Comparison of ENCODE assay signal across 8 cellular contexts in the genomic region with DNA sequence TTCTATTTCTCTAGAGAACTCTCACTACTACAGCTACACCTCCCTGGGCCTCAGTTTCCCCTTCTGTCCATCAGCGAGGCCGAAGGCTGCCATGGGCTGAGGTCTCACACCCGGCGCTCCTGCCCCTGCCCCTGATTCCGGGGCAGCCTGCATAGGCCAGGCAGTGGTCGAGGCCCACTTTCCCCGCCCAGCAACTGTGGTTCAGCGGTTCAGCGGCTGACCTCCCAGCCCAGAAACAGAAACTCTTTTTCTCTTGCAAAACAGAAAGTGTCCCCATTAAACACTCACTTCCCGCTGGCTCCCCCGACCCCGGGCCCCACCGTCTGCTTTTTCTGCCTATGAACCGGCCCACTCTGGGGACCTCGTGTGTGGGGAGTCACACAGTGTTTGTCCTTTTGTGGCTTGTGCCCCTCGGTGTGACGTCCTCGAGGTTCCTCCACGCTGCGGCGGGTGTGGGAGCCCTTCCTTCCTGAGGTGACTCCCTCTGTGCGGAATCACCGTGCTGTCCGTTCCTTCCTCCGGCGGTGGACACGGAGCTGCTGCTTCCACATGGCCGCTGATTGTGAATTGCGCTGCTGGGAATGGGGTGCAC. TPM values are rescaled to one million over a fixed set of nuclear protein-coding genes. Genes with fewer than 3 reads are reported as not detected.
DNase-seq lines count a peak whose midpoint lies in the region; ATAC-seq lines count a peak whose summit lies in the region.

No MANE protein-coding gene starts in this region.

- ATAC-seq in HG02798 (IDR thresholded peaks at IDR 0.05; ENCODE audit: poor library complexity, unreplicated experiment): peak; percentile 48
- peak; percentile 39 for ATAC-seq in stimulated activated memory B cell treated with anti-CD40 and anti-IgM and Interleukin-4, amounts not matched to agents 10 μg/mL and 1 μg/mL and 100 μg/mL, for 72 hours
- no peak for ATAC-seq in GM18870 (IDR thresholded peaks at IDR 0.05; ENCODE audit: unreplicated experiment)

- no peaks in the 10 kb centered on the region for H3K27me3 ChIP-seq in CD8-positive, alpha-beta memory T cell (ENCODE audit: insufficient read depth, low read length, poor library complexity, severe bottlenecking)
- no peaks in the 10 kb centered on the region for H3K27me3 ChIP-seq in SJCRH30

- H3K9me3 ChIP-seq in CD8-positive, alpha-beta memory T cell (ENCODE audit: low read length): no peaks in the 10 kb centered on the region
- H3K9me3 ChIP-seq in SJCRH30 (replicated peaks): no peaks in the 10 kb centered on the region

- peak overlapping the region; percentile 84 to 99 (median 94) for H3K27ac Mint-ChIP-seq in CD8-positive, alpha-beta memory T cell
- H3K27ac Mint-ChIP-seq in stimulated activated memory B cell treated with anti-CD40 and anti-IgM and Interleukin-4, amounts not matched to agents 10 μg/mL and 1 μg/mL and 100 μg/mL, for 72 hours: peak overlapping the region; percentile 84

- no peaks in the 10 kb centered on the region for H3K27me3 Mint-ChIP-seq in CD8-positive, alpha-beta memory T cell
- H3K27me3 Mint-ChIP-seq in stimulated activated memory B cell treated with anti-CD40 and anti-IgM and Interleukin-4, amounts not matched to agents 10 μg/mL and 1 μg/mL and 100 μg/mL, for 72 hours: no peaks in the 10 kb centered on the region

- H3K27ac ChIP-seq in CD8-positive, alpha-beta memory T cell (ENCODE audit: low read depth, low read length): peak overlapping the region; percentile 48
- no peak overlapping the region for H3K27ac ChIP-seq in SJCRH30

- H3K36me3 Mint-ChIP-seq in CD8-positive, alpha-beta memory T cell: no peaks in the 10 kb centered on the region
- no peaks in the 10 kb centered on the region for H3K36me3 Mint-ChIP-seq in stimulated activated memory B cell treated with anti-CD40 and anti-IgM and Interleukin-4, amounts not matched to agents 10 μg/mL and 1 μg/mL and 100 μg/mL, for 72 hours

- H3K9me3 Mint-ChIP-seq in CD8-positive, alpha-beta memory T cell: peaks cover 0 to 2% (median 0%) of the 10 kb centered on the region in 5 donors
- H3K9me3 Mint-ChIP-seq in stimulated activated memory B cell treated with anti-CD40 and anti-IgM and Interleukin-4, amounts not matched to agents 10 μg/mL and 1 μg/mL and 100 μg/mL, for 72 hours: no peaks in the 10 kb centered on the region

- peak; percentile 32 to 77 (median 63) for DNase-seq in CD8-positive, alpha-beta memory T cell
- peak; percentile 79 for DNase-seq in activated CD8-positive, alpha-beta memory T cell treated with anti-CD3 and anti-CD28 coated beads, Interleukin-2, amount 50 U/mL, for 48 hours
- DNase-seq in islet precursor cell (peak; percentile 51), SJCRH30 (no peak), DMS79 (lab: John Stamatoyannopoulos, UW) (no peak)

- peaks cover 23% of the 10 kb centered on the region for H3K4me1 ChIP-seq in CD8-positive, alpha-beta memory T cell (ENCODE audit: insufficient read depth, low read length)
- no peaks in the 10 kb centered on the region for H3K4me1 ChIP-seq in SJCRH30

- no peaks in the 10 kb centered on the region for H3K36me3 ChIP-seq in CD8-positive, alpha-beta memory T cell (ENCODE audit: insufficient read depth, low read length)
- H3K36me3 ChIP-seq in SJCRH30: no peaks in the 10 kb centered on the region

- POLR2A ChIA-PET in CD8-positive, alpha-beta memory T cell (lab: Charles Lee): interaction anchor here (1.9 kb wide), 1 partner anchor 17 kb away, joined by 10 read pairs; no protein-coding TSS in a partner anchor

- peak overlapping the region; percentile 41 for H3K4me3 ChIP-seq in CD8-positive, alpha-beta memory T cell (ENCODE audit: low read length)
- H3K4me3 ChIP-seq in SJCRH30: no peak overlapping the region

- peak overlapping the region; percentile 79 to 91 (median 85) for H3K4me3 Mint-ChIP-seq in CD8-positive, alpha-beta memory T cell
- peak overlapping the region; percentile 68 for H3K4me3 Mint-ChIP-seq in stimulated activated memory B cell treated with anti-CD40 and anti-IgM and Interleukin-4, amounts not matched to agents 10 μg/mL and 1 μg/mL and 100 μg/mL, for 72 hours

- CTCF ChIA-PET in CD8-positive, alpha-beta memory T cell (lab: Charles Lee): no interaction called here

- H3K4me1 Mint-ChIP-seq in CD8-positive, alpha-beta memory T cell: peaks cover 36 to 52% (median 46%) of the 10 kb centered on the region in 3 donors
- H3K4me1 Mint-ChIP-seq in stimulated activated memory B cell treated with anti-CD40 and anti-IgM and Interleukin-4, amounts not matched to agents 10 μg/mL and 1 μg/mL and 100 μg/mL, for 72 hours: peaks cover 35% of the 10 kb centered on the region

RNA-seq across cellular contexts. Expression of a gene that starts 16.0 kb away (rescaled TPM):
- total RNA-seq in CD8-positive, alpha-beta memory T cell: 10 to 100 TPM; 34.3 to 39.3 TPM
- polyA plus RNA-seq in CD8-positive, alpha-beta memory T cell: 41.8 TPM
- 0.08 and 0.28 TPM in 2 replicates for total RNA-seq in SJCRH30 (2014; rRNA removed; shearing (Covaris generic))

RNA-seq across cellular contexts. Expression of a gene that starts 26.8 kb away (rescaled TPM):
- under 1 TPM; 0.11 to 0.18 TPM for total RNA-seq in CD8-positive, alpha-beta memory T cell
- 0.23 TPM for polyA plus RNA-seq in CD8-positive, alpha-beta memory T cell
- total RNA-seq in SJCRH30 (2014; rRNA removed; shearing (Covaris generic)): not detected in 2 replicates

RNA-seq across cellular contexts. Expression of a gene that starts 33.7 kb away (rescaled TPM):
- not detected for total RNA-seq in CD8-positive, alpha-beta memory T cell
- not detected for polyA plus RNA-seq in CD8-positive, alpha-beta memory T cell
- 6.8 and 7.5 TPM in 2 replicates for total RNA-seq in SJCRH30 (2014; rRNA removed; shearing (Covaris generic))

Comparison
In these comparisons a context has a peak if more than half of its experiments do, and no peak if none do; other contexts are left out.
1. DNase-seq: peak in CD8-positive, alpha-beta memory T cell (5 of 5), activated CD8-positive, alpha-beta memory T cell treated with anti-CD3 and anti-CD28 coated beads, Interleukin-2, amount 50 U/mL, for 48 hours (single experiment) and islet precursor cell (single experiment); none in SJCRH30 (0 of 2) and DMS79 (single experiment).
2. RNA of a gene that starts 16.0 kb away (total RNA-seq): 34.3 to 39.3 TPM in CD8-positive, alpha-beta memory T cell; 0.08 to 0.28 TPM in SJCRH30; every median in the first group is over 10 times any median in the second.